In the genomic region with DNA sequence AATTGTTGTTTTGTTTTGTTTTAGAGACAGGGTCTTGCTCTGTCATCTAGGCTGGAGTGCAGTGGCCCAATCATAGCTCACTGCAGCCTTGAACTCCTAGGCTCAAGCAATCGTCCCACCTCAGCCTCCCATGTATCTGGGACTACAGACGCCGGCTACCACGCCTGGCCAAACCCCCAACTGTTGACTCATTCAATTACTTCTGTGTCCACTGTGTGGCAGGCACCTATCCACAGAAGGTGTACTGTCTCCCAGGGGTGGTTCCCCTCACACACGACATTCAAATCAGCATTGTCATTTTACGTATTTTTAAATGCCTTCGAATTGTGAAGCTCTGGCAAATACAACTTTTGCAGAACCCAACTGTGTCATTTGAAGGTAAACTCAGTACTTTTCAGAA, we compare ENCODE assay signal across 1 cellular context.
TF ChIP-seq lines count a peak whose summit lies in the region.

No MANE protein-coding gene starts in this region.

TF ChIP-seq in K562, 482 proteins besides CTCF, POLR2A, EP300 and RAD21 (continued from another document):
- TF ChIP-seq, protein P1, sequence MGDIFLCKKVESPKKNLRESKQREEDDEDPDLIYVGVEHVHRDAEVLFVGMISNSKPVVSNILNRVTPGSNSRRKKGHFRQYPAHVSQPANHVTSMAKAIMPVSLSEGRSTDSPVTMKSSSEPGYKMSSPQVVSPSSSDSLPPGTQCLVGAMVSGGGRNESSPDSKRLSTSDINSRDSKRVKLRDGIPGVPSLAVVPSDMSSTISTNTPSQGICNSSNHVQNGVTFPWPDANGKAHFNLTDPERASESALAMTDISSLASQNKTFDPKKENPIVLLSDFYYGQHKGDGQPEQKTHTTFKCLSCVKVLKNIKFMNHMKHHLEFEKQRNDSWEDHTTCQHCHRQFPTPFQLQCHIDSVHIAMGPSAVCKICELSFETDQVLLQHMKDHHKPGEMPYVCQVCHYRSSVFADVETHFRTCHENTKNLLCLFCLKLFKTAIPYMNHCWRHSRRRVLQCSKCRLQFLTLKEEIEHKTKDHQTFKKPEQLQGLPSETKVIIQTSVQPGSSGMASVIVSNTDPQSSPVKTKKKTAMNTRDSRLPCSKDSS (IDR thresholded peaks at IDR 0.05; ENCODE audit: low read depth, partially characterized antibody), result no peak
- TF ChIP-seq, protein P2, sequence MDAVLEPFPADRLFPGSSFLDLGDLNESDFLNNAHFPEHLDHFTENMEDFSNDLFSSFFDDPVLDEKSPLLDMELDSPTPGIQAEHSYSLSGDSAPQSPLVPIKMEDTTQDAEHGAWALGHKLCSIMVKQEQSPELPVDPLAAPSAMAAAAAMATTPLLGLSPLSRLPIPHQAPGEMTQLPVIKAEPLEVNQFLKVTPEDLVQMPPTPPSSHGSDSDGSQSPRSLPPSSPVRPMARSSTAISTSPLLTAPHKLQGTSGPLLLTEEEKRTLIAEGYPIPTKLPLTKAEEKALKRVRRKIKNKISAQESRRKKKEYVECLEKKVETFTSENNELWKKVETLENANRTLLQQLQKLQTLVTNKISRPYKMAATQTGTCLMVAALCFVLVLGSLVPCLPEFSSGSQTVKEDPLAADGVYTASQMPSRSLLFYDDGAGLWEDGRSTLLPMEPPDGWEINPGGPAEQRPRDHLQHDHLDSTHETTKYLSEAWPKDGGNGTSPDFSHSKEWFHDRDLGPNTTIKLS (IDR thresholded peaks at IDR 0.05; ENCODE audit: borderline replicate concordance, low read depth), result no peak
- no peak for TF ChIP-seq KAT7 (CRISPR knock-in tag; IDR thresholded peaks at IDR 0.05; ENCODE audit: borderline replicate concordance)
TF ChIP-seq in K562: peak in this region for 0.
